In the genomic region with DNA sequence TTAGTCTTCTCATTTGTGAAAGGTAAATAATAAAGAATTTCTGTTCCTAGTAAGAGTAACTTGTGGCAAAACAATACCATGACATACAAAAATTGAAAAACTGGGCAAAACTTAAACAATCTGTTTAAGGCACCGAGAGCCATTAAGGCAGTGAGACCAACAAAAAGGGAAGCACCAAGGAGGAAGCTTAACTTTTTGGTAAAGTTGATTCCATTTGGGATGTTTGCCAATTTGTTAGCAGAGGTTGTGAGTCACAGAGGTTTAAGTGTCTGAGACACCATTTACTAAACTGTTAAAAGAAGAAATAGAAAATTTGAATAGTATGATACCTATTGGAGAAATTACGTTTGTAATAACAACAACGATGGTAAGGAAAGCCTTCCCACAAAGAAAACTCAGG, we compare ENCODE assay signal across 16 cellular contexts. TPM values are rescaled to one million over a fixed set of nuclear protein-coding genes. Genes with fewer than 3 reads are reported as not detected.
DNase-seq lines count a peak whose midpoint lies in the region; ATAC-seq and TF ChIP-seq lines count a peak whose summit lies in the region.
"Had no signal": no experiment of that assay in that cellular context is flagged by ENCODE, and none has a peak within 500 bp of the region (broad histone marks: within the 10 kb centered on the region; RNA-seq: fewer than 3 reads in every experiment).

No MANE protein-coding gene starts in this region.

- DNase-seq in A172 (ENCODE audit: low spot score) (peak; percentile 43), GDM1 (lab: John Stamatoyannopoulos, UW) (peak; percentile 35), RWPE1 (ENCODE audit: low spot score) (peak; percentile 59), dermis blood vessel endothelial cell (peak; percentile 57), prostate gland (ENCODE audit: low spot score) (no peak), NCI-H1436 (lab: John Stamatoyannopoulos, UW) (no peak), hypothalamus (lab: John Stamatoyannopoulos, UW) (no peak)
- DNase-seq: cortex of kidney; islet precursor cell; NCI-H1436 treated with DMSO at 0.1 percent for 48 hours; NCI-H774; retina; stimulated activated naive B cell treated with anti-CD40 and anti-IgM and Interleukin-4, amounts not matched to agents 10 μg/mL and 1 μg/mL and 100 μg/mL, for 72 hours had no signal

- 82% methylated on average over 3 of the region's 3 CpGs for WGBS in prostate gland

- H3K4me1 ChIP-seq in prostate gland (replicated peaks): no peaks in the 10 kb centered on the region

- CTCF ChIA-PET in RWPE1 (lab: Yijun Ruan, JAX): interaction anchor here (0.6 to 1.2 kb wide), 2 partner anchors 243 to 344 kb away, joined by 3 to 5 read pairs; a partner anchor contains a TSS

- POLR2A ChIA-PET in RWPE1 (lab: Yijun Ruan, JAX; ENCODE audit: low non-redundant PET): interaction anchor here (0.6 kb wide), 1 partner anchor 574 kb away, joined by 8 read pairs; no protein-coding TSS in a partner anchor

- no peak for TF ChIP-seq POLR2A in prostate gland (IDR thresholded peaks at IDR 0.05)

- H3K9me3 ChIP-seq in prostate gland: no peaks in the 10 kb centered on the region

- no peaks in the 10 kb centered on the region for H3K36me3 ChIP-seq in prostate gland

- no peaks in the 10 kb centered on the region for H3K27me3 ChIP-seq in prostate gland (replicated peaks; ENCODE audit: insufficient read depth)

- no peak for TF ChIP-seq CTCF in RWPE1 (conservative IDR thresholded peaks at IDR 0.05; ENCODE audit: low read depth)
- no peak for TF ChIP-seq CTCF in prostate gland (IDR thresholded peaks at IDR 0.05)

- H3K27ac ChIP-seq in RWPE1 (peak overlapping the region; percentile 49), prostate gland (no peak overlapping the region)

- H3K4me3 ChIP-seq in prostate gland: no peak overlapping the region

- intact Hi-C loops in prostate gland (cut with DNase I): no loop called here

- no peak for ATAC-seq in GM19452 (IDR thresholded peaks at IDR 0.05; ENCODE audit: unreplicated experiment)
- ATAC-seq: activated naive CD4-positive, alpha-beta T cell treated with anti-CD3 and anti-CD28 coated beads, Interleukin-2, amount 50 U/mL, for 72 hours; stimulated activated naive B cell treated with anti-CD40 and anti-IgM and Interleukin-4, amounts not matched to agents 10 μg/mL and 1 μg/mL and 100 μg/mL, for 72 hours had no signal

RNA-seq across cellular contexts. Expression of a gene that starts 4.9 kb away (rescaled TPM):
- total RNA-seq in A172 (2014; rRNA removed; shearing (Covaris generic)): not detected in 2 replicates
- total RNA-seq in dermis blood vessel endothelial cell (not detected in 2 replicates), prostate gland (under 1 TPM in 1 of 2 donors, not detected in 1; 0.34 TPM)
- total RNA-seq: activated naive CD4-positive, alpha-beta T cell treated with anti-CD3 and anti-CD28 coated beads, Interleukin-2, amount 50 U/mL, for 72 hours; B cell had no signal

RNA-seq across cellular contexts. Expression of a gene that starts 41.7 kb away (rescaled TPM):
- not detected in 2 replicates for total RNA-seq in A172 (2014; rRNA removed; shearing (Covaris generic))
- total RNA-seq in dermis blood vessel endothelial cell: not detected in 2 replicates
- total RNA-seq in prostate gland: under 1 TPM in 1 of 2 donors, not detected in 1; 0.96 TPM
- total RNA-seq: B cell had no signal

RNA-seq across cellular contexts. Expression of a gene that starts 47.2 kb away (rescaled TPM):
- total RNA-seq in A172 (2014; rRNA removed; shearing (Covaris generic)): 16.8 and 20.3 TPM in 2 replicates
- 22.6 and 28.0 TPM in 2 replicates for total RNA-seq in dermis blood vessel endothelial cell
- total RNA-seq in prostate gland: 10 to 100 TPM; 12.5 to 17.7 TPM

RNA-seq across cellular contexts. Expression of a gene that starts 53.6 kb away (rescaled TPM):
- total RNA-seq in A172 (2014; rRNA removed; shearing (Covaris generic)): 7.6 and 17.0 TPM in 2 replicates
- total RNA-seq in dermis blood vessel endothelial cell (40.8 and 68.0 TPM in 2 replicates), prostate gland (10 to 100 TPM; 21.4 to 21.5 TPM)

Comparison
In these comparisons a context has a peak if more than half of its experiments do, and no peak if none do; other contexts are left out.
1. DNase-seq: peak in A172 (single experiment), GDM1 (single experiment), RWPE1 (single experiment) and dermis blood vessel endothelial cell (single experiment); none in prostate gland (single experiment), NCI-H1436 (single experiment) and hypothalamus (0 of 51).